Comparison of ENCODE assay signal across 1 cellular context in genomic region chr1:6601865-6602668, GRCh38.
TF ChIP-seq lines count a peak whose summit lies in the region.

No MANE protein-coding gene starts in this region.

TF ChIP-seq in K562, 482 proteins besides CTCF, POLR2A, EP300 and RAD21 (continued from another document):
- TF ChIP-seq MAZ (CRISPR knock-in tag; conservative IDR thresholded peaks at IDR 0.05 in 1 of 2, IDR thresholded peaks at IDR 0.05 in 1 of 2) (peak in 1 of 2 experiments; percentile 10; a peak in 2 of 4 replicates), RERE (CRISPR knock-in tag; IDR thresholded peaks at IDR 0.05; ENCODE audit: borderline replicate concordance) (peak; percentile 86; the same call in 1 of the 2 replicates)
TF ChIP-seq in K562: peak in this region for 103.
